8 cellular contexts compared by ENCODE assay signal in the genomic region with DNA sequence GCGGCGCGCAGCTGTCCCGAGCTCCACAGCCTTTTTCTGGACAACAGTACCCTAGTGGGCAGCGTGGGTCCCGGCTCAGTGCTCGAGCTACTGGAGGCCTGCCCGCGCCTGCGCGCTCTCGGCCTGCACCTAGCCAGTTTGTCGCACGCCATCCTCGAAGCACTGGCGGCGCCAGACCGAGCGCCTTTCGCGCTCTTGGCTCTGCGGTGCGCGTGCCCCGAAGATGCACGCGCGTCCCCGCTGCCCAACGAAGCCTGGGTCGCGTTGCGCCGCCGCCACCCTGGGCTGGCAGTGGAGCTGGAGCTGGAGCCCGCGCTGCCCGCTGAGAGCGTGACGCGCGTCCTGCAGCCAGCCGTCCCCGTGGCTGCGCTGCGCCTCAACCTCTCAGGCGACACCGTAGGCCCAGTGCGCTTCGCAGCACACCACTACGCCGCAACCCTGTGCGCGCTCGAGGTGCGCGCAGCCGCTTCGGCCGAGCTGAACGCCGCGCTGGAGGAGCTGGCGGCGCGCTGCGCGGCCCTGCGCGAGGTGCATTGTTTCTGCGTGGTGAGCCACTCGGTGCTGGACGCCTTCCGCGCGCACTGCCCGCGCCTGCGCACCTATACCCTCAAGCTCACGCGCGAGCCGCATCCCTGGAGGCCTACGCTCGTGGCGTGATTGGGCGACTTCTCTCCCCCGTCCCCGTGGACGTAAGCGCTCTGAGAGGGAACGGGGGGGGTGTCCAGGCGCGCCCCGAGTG. TPM values are rescaled to one million over a fixed set of nuclear protein-coding genes. Genes with fewer than 3 reads are reported as not detected.
DNase-seq lines count a peak whose midpoint lies in the region; ATAC-seq and TF ChIP-seq lines count a peak whose summit lies in the region.

No MANE protein-coding gene starts in this region.

- H3K9me3 Mint-ChIP-seq in brain: peaks cover 0 to 11% (median 2%) of the 10 kb centered on the region in 5 experiments
- H3K9me3 Mint-ChIP-seq in stimulated activated naive B cell treated with anti-CD40 and anti-IgM and Interleukin-4, amounts not matched to agents 10 μg/mL and 1 μg/mL and 100 μg/mL, for 72 hours: peaks cover 0 to 1% of the 10 kb centered on the region in 2 donors

- no peaks in the 10 kb centered on the region; the same call in 1 of the 2 replicates for H3K9me3 ChIP-seq in ES-I3 (ENCODE audit: control insufficient read depth, insufficient read depth, low read length)

- peak in 1 of 2 donors; percentile 3 for ATAC-seq in stimulated activated naive B cell treated with anti-CD40 and anti-IgM and Interleukin-4, amounts not matched to agents 10 μg/mL and 1 μg/mL and 100 μg/mL, for 72 hours (replicated peaks)
- ATAC-seq in GM19324 (IDR thresholded peaks at IDR 0.05; ENCODE audit: low FRiP score, unreplicated experiment): no peak

- no peaks in the 10 kb centered on the region; the same call in 1 of the 2 replicates for H3K4me1 ChIP-seq in ES-I3 (ENCODE audit: insufficient read depth, low read length)

- peak; percentile 91 to 95 for DNase-seq in NCI-H524 (lab: John Stamatoyannopoulos, UW)
- DNase-seq in kidney tubule cell (ENCODE audit: low spot score): peak; percentile 64
- DNase-seq in stimulated activated naive B cell treated with anti-CD40 and anti-IgM and Interleukin-4, amounts not matched to agents 10 μg/mL and 1 μg/mL and 100 μg/mL, for 72 hours: no peak
- DNase-seq in SIG-M5 (lab: John Stamatoyannopoulos, UW): no peak
- no peak for DNase-seq in SIG-M5 treated with dmso at 0.1 percent for 504 hours (lab: John Stamatoyannopoulos, UW; ENCODE audit: unreplicated experiment)

- peak overlapping the region; percentile 46 for H3K9ac ChIP-seq in ES-I3 (ENCODE audit: low read depth, low read length)

- peaks cover 52% of the 10 kb centered on the region for H3K4me1 Mint-ChIP-seq in brain
- peaks cover 30 to 72% of the 10 kb centered on the region in 2 donors for H3K4me1 Mint-ChIP-seq in stimulated activated naive B cell treated with anti-CD40 and anti-IgM and Interleukin-4, amounts not matched to agents 10 μg/mL and 1 μg/mL and 100 μg/mL, for 72 hours

- TF ChIP-seq CTCF in brain (conservative IDR thresholded peaks at IDR 0.05): no peak

- peak overlapping the region in 3 of 5 experiments; percentile 48 to 80 (median 74) for H3K27ac Mint-ChIP-seq in brain
- H3K27ac Mint-ChIP-seq in stimulated activated naive B cell treated with anti-CD40 and anti-IgM and Interleukin-4, amounts not matched to agents 10 μg/mL and 1 μg/mL and 100 μg/mL, for 72 hours: no peak overlapping the region

- peaks cover 90% of the 10 kb centered on the region for H3K27me3 Mint-ChIP-seq in brain
- H3K27me3 Mint-ChIP-seq in stimulated activated naive B cell treated with anti-CD40 and anti-IgM and Interleukin-4, amounts not matched to agents 10 μg/mL and 1 μg/mL and 100 μg/mL, for 72 hours: peaks cover 41 to 67% of the 10 kb centered on the region in 2 donors

- H3K4me3 Mint-ChIP-seq in brain: peak overlapping the region; percentile 79 to 87 (median 82)
- peak overlapping the region; percentile 63 to 73 for H3K4me3 Mint-ChIP-seq in stimulated activated naive B cell treated with anti-CD40 and anti-IgM and Interleukin-4, amounts not matched to agents 10 μg/mL and 1 μg/mL and 100 μg/mL, for 72 hours

- H3K36me3 ChIP-seq in ES-I3 (ENCODE audit: insufficient read depth, low read length): no peaks in the 10 kb centered on the region

- H3K36me3 Mint-ChIP-seq in brain: peaks cover 5% of the 10 kb centered on the region
- peaks cover 0 to 4% of the 10 kb centered on the region in 2 donors for H3K36me3 Mint-ChIP-seq in stimulated activated naive B cell treated with anti-CD40 and anti-IgM and Interleukin-4, amounts not matched to agents 10 μg/mL and 1 μg/mL and 100 μg/mL, for 72 hours

RNA-seq across cellular contexts. Expression of a gene that starts 1.2 kb away (rescaled TPM):
- 6.4 TPM for polyA plus RNA-seq in brain (ENCODE audit: insufficient read depth, low read depth, low replicate concordance)

RNA-seq across cellular contexts. Expression of a gene that starts 3.6 kb away (rescaled TPM):
- 1.5 TPM for polyA plus RNA-seq in brain (ENCODE audit: insufficient read depth, low read depth, low replicate concordance)

RNA-seq across cellular contexts. Expression of a gene that starts 3.6 kb away (rescaled TPM):
- polyA plus RNA-seq in brain (ENCODE audit: insufficient read depth, low read depth, low replicate concordance): 2.3 TPM

RNA-seq across cellular contexts. Expression of a gene that starts 7.0 kb away (rescaled TPM):
- polyA plus RNA-seq in brain (ENCODE audit: insufficient read depth, low read depth, low replicate concordance): 25.6 TPM

RNA-seq across cellular contexts. Expression of a gene that starts 12.5 kb away (rescaled TPM):
- 16.5 TPM for polyA plus RNA-seq in brain (ENCODE audit: insufficient read depth, low read depth, low replicate concordance)

Comparison
In these comparisons a context has a peak if more than half of its experiments do, and no peak if none do; other contexts are left out.
1. DNase-seq: peak in NCI-H524 (2 of 2) and kidney tubule cell (single experiment); none in stimulated activated naive B cell treated with anti-CD40 and anti-IgM and Interleukin-4, amounts not matched to agents 10 μg/mL and 1 μg/mL and 100 μg/mL, for 72 hours (single experiment), SIG-M5 (single experiment) and SIG-M5 treated with dmso at 0.1 percent for 504 hours (single experiment).